ENCODE assay signal across 8 cellular contexts in the genomic region with DNA sequence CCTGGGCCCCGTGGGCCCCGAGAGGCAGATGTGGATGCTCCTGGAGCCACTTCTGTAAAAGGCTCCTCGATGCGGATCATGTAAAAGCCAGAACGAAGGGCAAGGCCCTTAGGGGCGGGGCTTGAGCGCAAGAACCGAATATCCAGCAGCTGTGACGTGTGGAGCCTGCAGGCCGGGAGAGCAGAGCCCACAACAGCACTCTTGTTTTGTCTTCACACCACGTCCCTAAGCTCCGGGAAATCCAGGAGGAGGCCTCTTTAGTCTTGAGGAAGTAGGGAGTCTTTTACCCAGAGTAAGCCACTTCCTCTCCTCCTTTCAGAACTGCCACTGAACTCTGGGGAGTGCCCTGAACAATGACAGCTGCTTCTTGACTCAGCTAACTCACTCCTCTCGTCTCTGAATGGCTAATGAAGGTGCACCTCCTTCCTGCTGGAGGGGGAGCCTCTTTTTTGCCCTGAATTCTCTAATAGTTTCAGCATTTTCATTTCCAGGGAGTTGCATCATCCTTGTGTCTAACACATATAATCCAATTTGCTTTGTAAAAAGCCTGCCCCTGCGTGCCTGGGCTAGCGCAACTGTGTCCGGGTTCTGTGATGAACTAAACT. TPM values are rescaled to one million over a fixed set of nuclear protein-coding genes. Genes with fewer than 3 reads are reported as not detected.
DNase-seq lines count a peak whose midpoint lies in the region; ATAC-seq, FAIRE-seq and TF ChIP-seq lines count a peak whose summit lies in the region.

No MANE protein-coding gene starts in this region.

- DNase-seq in CD4-positive, CD25-positive, alpha-beta regulatory T cell: peak in 2 of 3 donors; percentile 41 to 88
- DNase-seq in RWPE2 (ENCODE audit: low spot score) (no peak), bronchial epithelial cell (ENCODE audit: low read depth) (peak; percentile 97), kidney tubule cell (ENCODE audit: low spot score) (peak; percentile 22), cortex of kidney (lab: John Stamatoyannopoulos, UW) (no peak)
- peak; percentile 35 for DNase-seq in stimulated activated CD4-positive, alpha-beta T cell treated with anti-CD3 and anti-CD28 coated beads, Interleukin-4, amount 100 ng/mL, for 1 hour

- TF ChIP-seq CTCF in RWPE2 (IDR thresholded peaks at IDR 0.05; ENCODE audit: poor library complexity, severe bottlenecking) (no peak), bronchial epithelial cell (IDR thresholded peaks at IDR 0.05; ENCODE audit: insufficient read depth, low read length, severe bottlenecking) (no peak)

- peak overlapping the region; percentile 2 to 68 (median 60) for H3K4me3 Mint-ChIP-seq in CD4-positive, CD25-positive, alpha-beta regulatory T cell

- peaks cover 44% of the 10 kb centered on the region for H3K36me3 ChIP-seq in CD4-positive, CD25-positive, alpha-beta regulatory T cell (ENCODE audit: control insufficient read depth, insufficient read depth, low read length)
- H3K36me3 ChIP-seq in RWPE2 (ENCODE audit: low read depth) (peaks cover 54% of the 10 kb centered on the region), bronchial epithelial cell (ENCODE audit: control insufficient read depth, insufficient read depth, low read length) (peaks cover 12% of the 10 kb centered on the region)

- H3K27me3 ChIP-seq in CD4-positive, CD25-positive, alpha-beta regulatory T cell (ENCODE audit: control insufficient read depth, insufficient read depth, low read length): no peaks in the 10 kb centered on the region
- H3K27me3 ChIP-seq in RWPE2 (ENCODE audit: insufficient read depth, poor library complexity, severe bottlenecking) (no peaks in the 10 kb centered on the region), bronchial epithelial cell (ENCODE audit: control insufficient read depth, insufficient read depth, low read length) (no peaks in the 10 kb centered on the region)

- H3K4me1 ChIP-seq in CD4-positive, CD25-positive, alpha-beta regulatory T cell (ENCODE audit: control insufficient read depth, insufficient read depth, low read length, poor library complexity, severe bottlenecking): peaks cover 12% of the 10 kb centered on the region
- peaks cover 20% of the 10 kb centered on the region for H3K4me1 ChIP-seq in RWPE2 (ENCODE audit: insufficient read depth, poor library complexity, severe bottlenecking)

- peak; percentile 98 for FAIRE-seq in bronchial epithelial cell (lab: Jason Lieb, UNC)

- H3K4me1 Mint-ChIP-seq in CD4-positive, CD25-positive, alpha-beta regulatory T cell: peaks cover 8 to 26% (median 14%) of the 10 kb centered on the region in 4 donors

- H3K9me3 Mint-ChIP-seq in CD4-positive, CD25-positive, alpha-beta regulatory T cell: peaks cover 0 to 1% (median 0%) of the 10 kb centered on the region in 7 donors

- peak overlapping the region in 2 of 3 donors; percentile 65 to 88 for H3K27ac Mint-ChIP-seq in CD4-positive, CD25-positive, alpha-beta regulatory T cell

- H3K4me3 ChIP-seq in CD4-positive, CD25-positive, alpha-beta regulatory T cell (ENCODE audit: low read depth, low read length): peak overlapping the region; percentile 69
- H3K4me3 ChIP-seq in RWPE2 (ENCODE audit: severe bottlenecking) (no peak overlapping the region), bronchial epithelial cell (ENCODE audit: low read depth, low read length) (peak overlapping the region; percentile 25)

- no peaks in the 10 kb centered on the region for H3K9me3 ChIP-seq in CD4-positive, CD25-positive, alpha-beta regulatory T cell (ENCODE audit: control insufficient read depth in 2 of 2, low read length in 2 of 2)
- no peaks in the 10 kb centered on the region for H3K9me3 ChIP-seq in RWPE2 (ENCODE audit: severe bottlenecking)

- ATAC-seq in CD4-positive, CD25-positive, alpha-beta regulatory T cell (ENCODE audit: low read depth in 2 of 2): peak; percentile 89 to 98
- peak; percentile 59 for ATAC-seq in HG02973 (IDR thresholded peaks at IDR 0.05; ENCODE audit: unreplicated experiment)
- ATAC-seq in RWPE2 (ENCODE audit: low read depth): peak; percentile 97
- no peak for ATAC-seq in GM21423 (IDR thresholded peaks at IDR 0.05; ENCODE audit: unreplicated experiment)

- peak overlapping the region; percentile 51 for H3K27ac ChIP-seq in CD4-positive, CD25-positive, alpha-beta regulatory T cell (ENCODE audit: insufficient read depth, low read length, poor library complexity, severe bottlenecking)
- peak overlapping the region; percentile 66 for H3K27ac ChIP-seq in RWPE2 (ENCODE audit: poor library complexity, severe bottlenecking)

- no peaks in the 10 kb centered on the region for H3K27me3 Mint-ChIP-seq in CD4-positive, CD25-positive, alpha-beta regulatory T cell

- peaks cover 18% of the 10 kb centered on the region for H3K36me3 Mint-ChIP-seq in CD4-positive, CD25-positive, alpha-beta regulatory T cell

RNA-seq across cellular contexts. Expression of gene L3MBTL2, which starts 12.5 kb away (rescaled TPM):
- 35.0 TPM for total RNA-seq in CD4-positive, CD25-positive, alpha-beta regulatory T cell
- polyA plus RNA-seq in CD4-positive, CD25-positive, alpha-beta regulatory T cell: 10 to 100 TPM; 26.9 to 30.5 (median 29.5) TPM
- total RNA-seq in bronchial epithelial cell: 8.2 and 10.8 TPM in 2 replicates

RNA-seq across cellular contexts. Expression of gene CHADL, which starts 23.1 kb away (rescaled TPM):
- total RNA-seq in CD4-positive, CD25-positive, alpha-beta regulatory T cell: 1.2 TPM
- under 1 TPM; 0.22 to 0.58 (median 0.51) TPM for polyA plus RNA-seq in CD4-positive, CD25-positive, alpha-beta regulatory T cell
- total RNA-seq in bronchial epithelial cell: 1.6 and 2.4 TPM in 2 replicates

Comparison
In these comparisons a context has a peak if more than half of its experiments do, and no peak if none do; other contexts are left out.
1. DNase-seq: peak in CD4-positive, CD25-positive, alpha-beta regulatory T cell (2 of 3), bronchial epithelial cell (single experiment), kidney tubule cell (single experiment) and stimulated activated CD4-positive, alpha-beta T cell treated with anti-CD3 and anti-CD28 coated beads, Interleukin-4, amount 100 ng/mL, for 1 hour (single experiment); none in RWPE2 (single experiment) and cortex of kidney (single experiment).